In the genomic region with DNA sequence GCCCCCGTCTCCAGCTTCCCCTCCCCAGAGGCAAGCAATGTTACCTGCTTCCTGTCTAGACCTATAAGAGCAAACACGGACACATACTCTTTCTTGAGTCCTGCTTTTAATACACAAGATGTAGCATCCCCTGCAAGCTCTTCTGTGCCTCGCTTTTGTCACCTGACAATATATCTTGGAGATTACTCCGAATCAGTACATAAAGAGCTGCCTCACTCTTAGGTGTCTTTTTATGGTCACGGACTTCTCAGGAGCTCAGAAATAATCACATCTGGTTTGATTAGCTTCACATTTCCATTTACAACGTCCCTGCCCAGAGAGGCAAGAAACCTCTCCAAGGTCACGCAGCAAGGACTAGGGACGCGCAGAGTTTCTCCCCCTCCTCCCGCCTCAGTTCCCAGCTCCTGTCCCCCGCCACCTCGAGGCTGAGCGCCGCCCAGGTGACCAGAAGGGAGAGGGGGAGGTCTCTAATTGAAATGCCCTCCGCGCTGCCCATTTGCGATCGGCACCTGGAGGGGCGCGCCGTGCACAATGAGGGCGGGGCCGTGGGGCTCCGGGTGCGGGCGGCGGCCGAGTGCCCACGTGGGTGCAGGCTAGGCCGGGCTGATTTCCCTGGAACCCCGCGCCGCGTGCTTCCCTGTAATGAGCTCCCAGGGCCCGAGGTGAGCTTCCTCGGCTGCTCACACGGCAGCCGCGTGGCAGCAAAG, we compare ENCODE assay signal across 12 cellular contexts. TPM values are rescaled to one million over a fixed set of nuclear protein-coding genes. Genes with fewer than 3 reads are reported as not detected.
DNase-seq lines count a peak whose midpoint lies in the region; ATAC-seq and TF ChIP-seq lines count a peak whose summit lies in the region.
"Had no signal": no experiment of that assay in that cellular context is flagged by ENCODE, and none has a peak within 500 bp of the region (broad histone marks: within the 10 kb centered on the region; RNA-seq: fewer than 3 reads in every experiment).

No MANE protein-coding gene starts in this region.

- H3K9ac ChIP-seq in iPS-20b (ENCODE audit: low read depth, low read length): peak overlapping the region; percentile 3; the same call in 1 of the 2 replicates

- peaks cover 0 to 2% of the 10 kb centered on the region in 2 donors for H3K36me3 Mint-ChIP-seq in activated T-cell treated with anti-CD3 and anti-CD28 coated beads, Interleukin-2, amount 50 U/mL, for 72 hours (ENCODE audit: insufficient read depth in 2 of 2)
- no peaks in the 10 kb centered on the region for H3K36me3 Mint-ChIP-seq in stimulated activated effector memory CD8-positive, alpha-beta T cell treated with anti-CD3 and anti-CD28 coated beads, Interleukin-12 subunit alpha, Interleukin-12 subunit beta, amount 100 ng/mL, for 72 hours

- TF ChIP-seq CTCF in RWPE2 (IDR thresholded peaks at IDR 0.05; ENCODE audit: poor library complexity, severe bottlenecking): no peak

- DNase-seq in activated T-cell treated with anti-CD3 and anti-CD28 coated beads for 24 hours (ENCODE audit: low read depth) (peak; percentile 2), RWPE2 (ENCODE audit: low spot score) (no peak), T-helper 1 cell (no peak), NCI-H1694 (lab: John Stamatoyannopoulos, UW) (no peak), A172 (ENCODE audit: low spot score) (no peak)
- DNase-seq in activated T-cell treated with anti-CD3 and anti-CD28 coated beads, Interleukin-2, amount 50 U/mL, for 72 hours: no peak
- DNase-seq in stimulated activated effector memory CD8-positive, alpha-beta T cell treated with anti-CD3 and anti-CD28 coated beads, Interleukin-12 subunit alpha, Interleukin-12 subunit beta, amount 100 ng/mL, for 72 hours (ENCODE audit: low spot score in 2 of 2): no peak
- DNase-seq: erythroblast, NCI-H2171, sigmoid colon had no signal

- H3K4me1 ChIP-seq in RWPE2 (ENCODE audit: insufficient read depth, poor library complexity, severe bottlenecking): no peaks in the 10 kb centered on the region
- peaks cover 37% of the 10 kb centered on the region for H3K4me1 ChIP-seq in iPS-20b (ENCODE audit: insufficient read depth, low read length)

- H3K27me3 Mint-ChIP-seq in activated T-cell treated with anti-CD3 and anti-CD28 coated beads, Interleukin-2, amount 50 U/mL, for 72 hours (ENCODE audit: low read depth): peaks cover 49% of the 10 kb centered on the region

- H3K36me3 ChIP-seq in RWPE2 (ENCODE audit: low read depth): no peaks in the 10 kb centered on the region
- no peaks in the 10 kb centered on the region for H3K36me3 ChIP-seq in iPS-20b (ENCODE audit: insufficient read depth, low read depth, low read length)
- H3K36me3 ChIP-seq: sigmoid colon had no signal

- H3K9me3 Mint-ChIP-seq in activated T-cell treated with anti-CD3 and anti-CD28 coated beads, Interleukin-2, amount 50 U/mL, for 72 hours: no peaks in the 10 kb centered on the region
- no peaks in the 10 kb centered on the region for H3K9me3 Mint-ChIP-seq in stimulated activated effector memory CD8-positive, alpha-beta T cell treated with anti-CD3 and anti-CD28 coated beads, Interleukin-12 subunit alpha, Interleukin-12 subunit beta, amount 100 ng/mL, for 72 hours

- H3K4me3 Mint-ChIP-seq in activated T-cell treated with anti-CD3 and anti-CD28 coated beads, Interleukin-2, amount 50 U/mL, for 72 hours: no peak overlapping the region
- H3K4me3 Mint-ChIP-seq in stimulated activated effector memory CD8-positive, alpha-beta T cell treated with anti-CD3 and anti-CD28 coated beads, Interleukin-12 subunit alpha, Interleukin-12 subunit beta, amount 100 ng/mL, for 72 hours: no peak overlapping the region

- ATAC-seq in activated T-cell treated with anti-CD3 and anti-CD28 coated beads, Interleukin-2, amount 50 U/mL, for 72 hours (replicated peaks in 1 of 2): no peak
- ATAC-seq in RWPE2 (ENCODE audit: low read depth): 0 out of 3 replicates have a peak, but pooled peaks have one; percentile 19
- peak; percentile 34 for ATAC-seq in stimulated activated effector memory CD8-positive, alpha-beta T cell treated with anti-CD3 and anti-CD28 coated beads, Interleukin-12 subunit alpha, Interleukin-12 subunit beta, amount 100 ng/mL, for 72 hours

- H3K27me3 ChIP-seq in RWPE2 (ENCODE audit: insufficient read depth, poor library complexity, severe bottlenecking): peaks cover 56% of the 10 kb centered on the region
- H3K27me3 ChIP-seq in iPS-20b (ENCODE audit: insufficient read depth, low read length): peaks cover 36% of the 10 kb centered on the region

- peaks cover 10% of the 10 kb centered on the region for H3K4me1 Mint-ChIP-seq in activated T-cell treated with anti-CD3 and anti-CD28 coated beads, Interleukin-2, amount 50 U/mL, for 72 hours (ENCODE audit: low read depth)
- H3K4me1 Mint-ChIP-seq in stimulated activated effector memory CD8-positive, alpha-beta T cell treated with anti-CD3 and anti-CD28 coated beads, Interleukin-12 subunit alpha, Interleukin-12 subunit beta, amount 100 ng/mL, for 72 hours: peaks cover 18% of the 10 kb centered on the region

- no peak overlapping the region for H3K27ac Mint-ChIP-seq in activated T-cell treated with anti-CD3 and anti-CD28 coated beads, Interleukin-2, amount 50 U/mL, for 72 hours
- no peak overlapping the region for H3K27ac Mint-ChIP-seq in stimulated activated effector memory CD8-positive, alpha-beta T cell treated with anti-CD3 and anti-CD28 coated beads, Interleukin-12 subunit alpha, Interleukin-12 subunit beta, amount 100 ng/mL, for 72 hours

- H3K4me3 ChIP-seq in RWPE2 (ENCODE audit: severe bottlenecking) (no peak overlapping the region), iPS-20b (ENCODE audit: low read length) (peak overlapping the region; percentile 55)
- H3K4me3 ChIP-seq: sigmoid colon had no signal

- H3K9me3 ChIP-seq in RWPE2 (ENCODE audit: severe bottlenecking) (no peaks in the 10 kb centered on the region), iPS-20b (ENCODE audit: insufficient read depth, low read depth, low read length) (no peaks in the 10 kb centered on the region)
- H3K9me3 ChIP-seq: sigmoid colon had no signal

- no peak overlapping the region for H3K27ac ChIP-seq in RWPE2 (ENCODE audit: poor library complexity, severe bottlenecking)
- no peak overlapping the region for H3K27ac ChIP-seq in iPS-20b (ENCODE audit: low read length)
- H3K27ac ChIP-seq: sigmoid colon had no signal

RNA-seq across cellular contexts. Expression of gene SEZ6, which starts 13.8 kb away (rescaled TPM):
- total RNA-seq in activated T-cell treated with anti-CD3 and anti-CD28 coated beads, Interleukin-2, amount 50 U/mL, for 72 hours: not detected
- 0.07 and 0.52 TPM in 2 replicates for total RNA-seq in A172 (2014; rRNA removed; shearing (Covaris generic))
- total RNA-seq: liver had no signal

RNA-seq across cellular contexts. Expression of gene PIPOX, which starts 23.3 kb away (rescaled TPM):
- total RNA-seq in activated T-cell treated with anti-CD3 and anti-CD28 coated beads, Interleukin-2, amount 50 U/mL, for 72 hours: 10 to 100 TPM in 1 of 2 donors, 1 to 10 TPM in 1; 9.4 to 13.7 TPM
- 1.1 and 1.7 TPM in 2 replicates for total RNA-seq in A172 (2014; rRNA removed; shearing (Covaris generic))

Comparison
In these comparisons a context has a peak if more than half of its experiments do, and no peak if none do; other contexts are left out.
1. ATAC-seq: peak in RWPE2 (single experiment) and stimulated activated effector memory CD8-positive, alpha-beta T cell treated with anti-CD3 and anti-CD28 coated beads, Interleukin-12 subunit alpha, Interleukin-12 subunit beta, amount 100 ng/mL, for 72 hours (single experiment); none in activated T-cell treated with anti-CD3 and anti-CD28 coated beads, Interleukin-2, amount 50 U/mL, for 72 hours (0 of 2).